Comparison of ENCODE assay signal across 1 cellular context in the genomic region with DNA sequence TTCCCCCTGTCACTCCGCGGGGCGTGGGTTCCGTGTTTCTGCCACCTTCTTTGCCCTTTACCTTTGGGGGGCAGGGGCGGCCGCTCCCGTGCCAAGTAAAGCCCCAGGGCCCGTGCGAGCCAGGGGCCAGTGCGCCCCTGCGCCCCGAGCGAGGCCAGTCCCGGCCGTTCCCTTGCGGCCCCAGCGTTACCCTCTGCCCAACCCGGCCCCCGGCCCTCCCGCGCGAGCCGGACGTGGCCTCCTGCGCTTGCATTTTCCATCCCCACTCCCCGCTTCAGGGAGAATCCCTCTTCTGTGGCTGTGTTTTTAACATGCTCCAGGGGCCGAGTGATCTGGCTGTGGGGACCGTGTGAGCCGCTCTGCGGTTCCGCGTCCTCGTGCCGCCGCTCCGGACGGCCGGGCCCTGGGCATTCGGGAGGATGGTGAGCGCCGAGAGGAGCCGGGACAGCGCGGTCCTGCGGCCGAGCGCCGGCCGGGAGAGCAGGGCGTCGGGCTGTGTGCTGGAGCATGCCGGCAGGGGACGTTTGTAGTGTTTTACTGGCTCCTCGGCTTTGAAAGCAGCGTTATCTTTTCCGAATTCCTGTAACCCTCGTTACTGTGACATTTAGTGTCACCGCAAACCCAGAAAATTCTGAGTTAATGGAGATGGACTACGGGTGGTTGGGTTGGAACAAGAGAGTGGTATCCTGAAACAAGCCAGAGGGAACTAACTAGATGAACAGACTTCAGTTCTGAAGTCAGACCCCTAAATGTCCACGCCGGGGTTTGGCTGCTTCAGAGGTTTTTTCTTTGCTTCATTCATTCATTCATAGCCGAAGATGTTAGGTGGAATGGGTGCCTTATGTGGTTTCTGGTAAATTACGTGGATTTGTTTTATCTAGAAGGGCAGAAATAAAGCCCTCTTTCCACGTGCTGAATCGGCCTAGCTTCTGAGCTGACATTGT.
TF ChIP-seq lines count a peak whose summit lies in the region.

No MANE protein-coding gene starts in this region.

TF ChIP-seq in K562, 482 proteins besides CTCF, POLR2A, EP300 and RAD21 (continued from another document and continues in another):
- TF ChIP-seq, protein P1, sequence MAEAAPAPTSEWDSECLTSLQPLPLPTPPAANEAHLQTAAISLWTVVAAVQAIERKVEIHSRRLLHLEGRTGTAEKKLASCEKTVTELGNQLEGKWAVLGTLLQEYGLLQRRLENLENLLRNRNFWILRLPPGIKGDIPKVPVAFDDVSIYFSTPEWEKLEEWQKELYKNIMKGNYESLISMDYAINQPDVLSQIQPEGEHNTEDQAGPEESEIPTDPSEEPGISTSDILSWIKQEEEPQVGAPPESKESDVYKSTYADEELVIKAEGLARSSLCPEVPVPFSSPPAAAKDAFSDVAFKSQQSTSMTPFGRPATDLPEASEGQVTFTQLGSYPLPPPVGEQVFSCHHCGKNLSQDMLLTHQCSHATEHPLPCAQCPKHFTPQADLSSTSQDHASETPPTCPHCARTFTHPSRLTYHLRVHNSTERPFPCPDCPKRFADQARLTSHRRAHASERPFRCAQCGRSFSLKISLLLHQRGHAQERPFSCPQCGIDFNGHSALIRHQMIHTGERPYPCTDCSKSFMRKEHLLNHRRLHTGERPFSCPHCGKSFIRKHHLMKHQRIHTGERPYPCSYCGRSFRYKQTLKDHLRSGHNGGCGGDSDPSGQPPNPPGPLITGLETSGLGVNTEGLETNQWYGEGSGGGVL (CRISPR knock-in tag; IDR thresholded peaks at IDR 0.05): no peak
- TF ChIP-seq ZNF79 (CRISPR knock-in tag; IDR thresholded peaks at IDR 0.05; ENCODE audit: low read depth): no peak
- no peak for TF ChIP-seq XRCC5 (IDR thresholded peaks at IDR 0.05; ENCODE audit: low read depth, low read length)
- no peak for TF ChIP-seq ZNF408 (CRISPR knock-in tag; IDR thresholded peaks at IDR 0.05; ENCODE audit: low read depth)
- peak in 1 of 2 experiments; percentile 80; a peak in 2 of 4 replicates for TF ChIP-seq FOXA3 (CRISPR knock-in tag; conservative IDR thresholded peaks at IDR 0.05 in 1 of 2, IDR thresholded peaks at IDR 0.05 in 1 of 2)
- TF ChIP-seq ZNF561 (CRISPR knock-in tag; conservative IDR thresholded peaks at IDR 0.05): no peak
- TF ChIP-seq, protein P2, sequence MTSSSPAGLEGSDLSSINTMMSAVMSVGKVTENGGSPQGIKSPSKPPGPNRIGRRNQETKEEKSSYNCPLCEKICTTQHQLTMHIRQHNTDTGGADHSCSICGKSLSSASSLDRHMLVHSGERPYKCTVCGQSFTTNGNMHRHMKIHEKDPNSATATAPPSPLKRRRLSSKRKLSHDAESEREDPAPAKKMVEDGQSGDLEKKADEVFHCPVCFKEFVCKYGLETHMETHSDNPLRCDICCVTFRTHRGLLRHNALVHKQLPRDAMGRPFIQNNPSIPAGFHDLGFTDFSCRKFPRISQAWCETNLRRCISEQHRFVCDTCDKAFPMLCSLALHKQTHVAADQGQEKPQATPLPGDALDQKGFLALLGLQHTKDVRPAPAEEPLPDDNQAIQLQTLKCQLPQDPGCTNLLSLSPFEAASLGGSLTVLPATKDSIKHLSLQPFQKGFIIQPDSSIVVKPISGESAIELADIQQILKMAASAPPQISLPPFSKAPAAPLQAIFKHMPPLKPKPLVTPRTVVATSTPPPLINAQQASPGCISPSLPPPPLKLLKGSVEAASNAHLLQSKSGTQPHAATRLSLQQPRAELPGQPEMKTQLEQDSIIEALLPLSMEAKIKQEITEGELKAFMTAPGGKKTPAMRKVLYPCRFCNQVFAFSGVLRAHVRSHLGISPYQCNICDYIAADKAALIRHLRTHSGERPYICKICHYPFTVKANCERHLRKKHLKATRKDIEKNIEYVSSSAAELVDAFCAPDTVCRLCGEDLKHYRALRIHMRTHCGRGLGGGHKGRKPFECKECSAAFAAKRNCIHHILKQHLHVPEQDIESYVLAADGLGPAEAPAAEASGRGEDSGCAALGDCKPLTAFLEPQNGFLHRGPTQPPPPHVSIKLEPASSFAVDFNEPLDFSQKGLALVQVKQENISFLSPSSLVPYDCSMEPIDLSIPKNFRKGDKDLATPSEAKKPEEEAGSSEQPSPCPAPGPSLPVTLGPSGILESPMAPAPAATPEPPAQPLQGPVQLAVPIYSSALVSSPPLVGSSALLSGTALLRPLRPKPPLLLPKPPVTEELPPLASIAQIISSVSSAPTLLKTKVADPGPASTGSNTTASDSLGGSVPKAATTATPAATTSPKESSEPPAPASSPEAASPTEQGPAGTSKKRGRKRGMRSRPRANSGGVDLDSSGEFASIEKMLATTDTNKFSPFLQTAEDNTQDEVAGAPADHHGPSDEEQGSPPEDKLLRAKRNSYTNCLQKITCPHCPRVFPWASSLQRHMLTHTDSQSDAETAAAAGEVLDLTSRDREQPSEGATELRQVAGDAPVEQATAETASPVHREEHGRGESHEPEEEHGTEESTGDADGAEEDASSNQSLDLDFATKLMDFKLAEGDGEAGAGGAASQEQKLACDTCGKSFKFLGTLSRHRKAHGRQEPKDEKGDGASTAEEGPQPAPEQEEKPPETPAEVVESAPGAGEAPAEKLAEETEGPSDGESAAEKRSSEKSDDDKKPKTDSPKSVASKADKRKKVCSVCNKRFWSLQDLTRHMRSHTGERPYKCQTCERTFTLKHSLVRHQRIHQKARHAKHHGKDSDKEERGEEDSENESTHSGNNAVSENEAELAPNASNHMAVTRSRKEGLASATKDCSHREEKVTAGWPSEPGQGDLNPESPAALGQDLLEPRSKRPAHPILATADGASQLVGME (CRISPR knock-in tag; IDR thresholded peaks at IDR 0.05): peak; percentile 61; the same call in 1 of the 2 replicates
- TF ChIP-seq, protein P3, sequence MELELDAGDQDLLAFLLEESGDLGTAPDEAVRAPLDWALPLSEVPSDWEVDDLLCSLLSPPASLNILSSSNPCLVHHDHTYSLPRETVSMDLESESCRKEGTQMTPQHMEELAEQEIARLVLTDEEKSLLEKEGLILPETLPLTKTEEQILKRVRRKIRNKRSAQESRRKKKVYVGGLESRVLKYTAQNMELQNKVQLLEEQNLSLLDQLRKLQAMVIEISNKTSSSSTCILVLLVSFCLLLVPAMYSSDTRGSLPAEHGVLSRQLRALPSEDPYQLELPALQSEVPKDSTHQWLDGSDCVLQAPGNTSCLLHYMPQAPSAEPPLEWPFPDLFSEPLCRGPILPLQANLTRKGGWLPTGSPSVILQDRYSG (tag; conservative IDR thresholded peaks at IDR 0.05; ENCODE audit: low read depth): no peak
- peak; percentile 30; the same call in 1 of the 2 replicates for TF ChIP-seq FOSL1 (tag; conservative IDR thresholded peaks at IDR 0.05)
- TF ChIP-seq NCOA2 (IDR thresholded peaks at IDR 0.05; ENCODE audit: partially characterized antibody in 2 of 2): no peak
- TF ChIP-seq BRD4 (IDR thresholded peaks at IDR 0.05): no peak
- TF ChIP-seq NFRKB (IDR thresholded peaks at IDR 0.05; ENCODE audit: low read depth): peak; percentile 16; the same call in 1 of the 2 replicates
- TF ChIP-seq, protein P4, sequence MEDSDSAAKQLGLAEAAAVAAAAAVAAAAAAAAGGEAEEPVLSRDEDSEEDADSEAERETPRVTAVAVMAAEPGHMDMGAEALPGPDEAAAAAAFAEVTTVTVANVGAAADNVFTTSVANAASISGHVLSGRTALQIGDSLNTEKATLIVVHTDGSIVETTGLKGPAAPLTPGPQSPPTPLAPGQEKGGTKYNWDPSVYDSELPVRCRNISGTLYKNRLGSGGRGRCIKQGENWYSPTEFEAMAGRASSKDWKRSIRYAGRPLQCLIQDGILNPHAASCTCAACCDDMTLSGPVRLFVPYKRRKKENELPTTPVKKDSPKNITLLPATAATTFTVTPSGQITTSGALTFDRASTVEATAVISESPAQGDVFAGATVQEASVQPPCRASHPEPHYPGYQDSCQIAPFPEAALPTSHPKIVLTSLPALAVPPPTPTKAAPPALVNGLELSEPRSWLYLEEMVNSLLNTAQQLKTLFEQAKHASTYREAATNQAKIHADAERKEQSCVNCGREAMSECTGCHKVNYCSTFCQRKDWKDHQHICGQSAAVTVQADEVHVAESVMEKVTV (CRISPR knock-in tag; IDR thresholded peaks at IDR 0.05): no peak
- TF ChIP-seq, protein P5, sequence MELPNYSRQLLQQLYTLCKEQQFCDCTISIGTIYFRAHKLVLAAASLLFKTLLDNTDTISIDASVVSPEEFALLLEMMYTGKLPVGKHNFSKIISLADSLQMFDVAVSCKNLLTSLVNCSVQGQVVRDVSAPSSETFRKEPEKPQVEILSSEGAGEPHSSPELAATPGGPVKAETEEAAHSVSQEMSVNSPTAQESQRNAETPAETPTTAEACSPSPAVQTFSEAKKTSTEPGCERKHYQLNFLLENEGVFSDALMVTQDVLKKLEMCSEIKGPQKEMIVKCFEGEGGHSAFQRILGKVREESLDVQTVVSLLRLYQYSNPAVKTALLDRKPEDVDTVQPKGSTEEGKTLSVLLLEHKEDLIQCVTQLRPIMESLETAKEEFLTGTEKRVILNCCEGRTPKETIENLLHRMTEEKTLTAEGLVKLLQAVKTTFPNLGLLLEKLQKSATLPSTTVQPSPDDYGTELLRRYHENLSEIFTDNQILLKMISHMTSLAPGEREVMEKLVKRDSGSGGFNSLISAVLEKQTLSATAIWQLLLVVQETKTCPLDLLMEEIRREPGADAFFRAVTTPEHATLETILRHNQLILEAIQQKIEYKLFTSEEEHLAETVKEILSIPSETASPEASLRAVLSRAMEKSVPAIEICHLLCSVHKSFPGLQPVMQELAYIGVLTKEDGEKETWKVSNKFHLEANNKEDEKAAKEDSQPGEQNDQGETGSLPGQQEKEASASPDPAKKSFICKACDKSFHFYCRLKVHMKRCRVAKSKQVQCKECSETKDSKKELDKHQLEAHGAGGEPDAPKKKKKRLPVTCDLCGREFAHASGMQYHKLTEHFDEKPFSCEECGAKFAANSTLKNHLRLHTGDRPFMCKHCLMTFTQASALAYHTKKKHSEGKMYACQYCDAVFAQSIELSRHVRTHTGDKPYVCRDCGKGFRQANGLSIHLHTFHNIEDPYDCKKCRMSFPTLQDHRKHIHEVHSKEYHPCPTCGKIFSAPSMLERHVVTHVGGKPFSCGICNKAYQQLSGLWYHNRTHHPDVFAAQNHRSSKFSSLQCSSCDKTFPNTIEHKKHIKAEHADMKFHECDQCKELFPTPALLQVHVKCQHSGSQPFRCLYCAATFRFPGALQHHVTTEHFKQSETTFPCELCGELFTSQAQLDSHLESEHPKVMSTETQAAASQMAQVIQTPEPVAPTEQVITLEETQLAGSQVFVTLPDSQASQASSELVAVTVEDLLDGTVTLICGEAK (IDR thresholded peaks at IDR 0.05): no peak
- TF ChIP-seq, protein P5 (CRISPR knock-in tag; IDR thresholded peaks at IDR 0.05): no peak; the same call in 1 of the 2 replicates
- no peak for TF ChIP-seq STAT5A (IDR thresholded peaks at IDR 0.05; ENCODE audit: borderline replicate concordance, low read length)
- TF ChIP-seq PML (IDR thresholded peaks at IDR 0.05; ENCODE audit: low read length): no peak
- TF ChIP-seq ESRRB (CRISPR knock-in tag; IDR thresholded peaks at IDR 0.05; ENCODE audit: borderline replicate concordance): no peak
- no peak for TF ChIP-seq ZNF436 (CRISPR knock-in tag; IDR thresholded peaks at IDR 0.05)
- TF ChIP-seq FOXA1 (IDR thresholded peaks at IDR 0.05; ENCODE audit: borderline replicate concordance): no peak
- no peak for TF ChIP-seq ZNF785 (CRISPR knock-in tag; IDR thresholded peaks at IDR 0.05)
- peak; percentile 88 for TF ChIP-seq KAT7 (CRISPR knock-in tag; IDR thresholded peaks at IDR 0.05; ENCODE audit: borderline replicate concordance)
- no peak for TF ChIP-seq JUNB (CRISPR knock-in tag; conservative IDR thresholded peaks at IDR 0.05)
- TF ChIP-seq CXXC5 (CRISPR knock-in tag; IDR thresholded peaks at IDR 0.05): peak; percentile 73
- no peak for TF ChIP-seq NR2F6 (CRISPR knock-in tag; IDR thresholded peaks at IDR 0.05)
- no peak for TF ChIP-seq XRCC4 (IDR thresholded peaks at IDR 0.05; ENCODE audit: extremely low read depth, insufficient read depth, insufficient read length)
- 0 out of 2 replicates have a peak, but pooled peaks have one; percentile 24 for TF ChIP-seq ZNF431 (CRISPR knock-in tag; IDR thresholded peaks at IDR 0.05)
- TF ChIP-seq TAF15 (IDR thresholded peaks at IDR 0.05; ENCODE audit: low read depth, low read length): no peak
- TF ChIP-seq TRIM28 (IDR thresholded peaks at IDR 0.05): no peak
- TF ChIP-seq MTA3 (IDR thresholded peaks at IDR 0.05; ENCODE audit: borderline replicate concordance): peak; percentile 57
- TF ChIP-seq BACH1 (tag; IDR thresholded peaks at IDR 0.05): no peak
- peak; percentile 70 for TF ChIP-seq TBP (optimal IDR thresholded peaks at IDR 0.05; ENCODE audit: low read depth, low read length)
- TF ChIP-seq, protein P6, sequence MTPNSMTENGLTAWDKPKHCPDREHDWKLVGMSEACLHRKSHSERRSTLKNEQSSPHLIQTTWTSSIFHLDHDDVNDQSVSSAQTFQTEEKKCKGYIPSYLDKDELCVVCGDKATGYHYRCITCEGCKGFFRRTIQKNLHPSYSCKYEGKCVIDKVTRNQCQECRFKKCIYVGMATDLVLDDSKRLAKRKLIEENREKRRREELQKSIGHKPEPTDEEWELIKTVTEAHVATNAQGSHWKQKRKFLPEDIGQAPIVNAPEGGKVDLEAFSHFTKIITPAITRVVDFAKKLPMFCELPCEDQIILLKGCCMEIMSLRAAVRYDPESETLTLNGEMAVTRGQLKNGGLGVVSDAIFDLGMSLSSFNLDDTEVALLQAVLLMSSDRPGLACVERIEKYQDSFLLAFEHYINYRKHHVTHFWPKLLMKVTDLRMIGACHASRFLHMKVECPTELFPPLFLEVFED (CRISPR knock-in tag; conservative IDR thresholded peaks at IDR 0.05): no peak
- no peak for TF ChIP-seq HDAC6 (IDR thresholded peaks at IDR 0.05; ENCODE audit: low read depth, low read length)
- TF ChIP-seq MCM7 (IDR thresholded peaks at IDR 0.05): no peak
- TF ChIP-seq, protein P7, sequence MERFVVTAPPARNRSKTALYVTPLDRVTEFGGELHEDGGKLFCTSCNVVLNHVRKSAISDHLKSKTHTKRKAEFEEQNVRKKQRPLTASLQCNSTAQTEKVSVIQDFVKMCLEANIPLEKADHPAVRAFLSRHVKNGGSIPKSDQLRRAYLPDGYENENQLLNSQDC (CRISPR knock-in tag; IDR thresholded peaks at IDR 0.05): no peak
- no peak for TF ChIP-seq SUPT5H (IDR thresholded peaks at IDR 0.05)
